1 cellular context compared by ENCODE assay signal in genomic region chr21:31098576-31099005, GRCh38.
TF ChIP-seq lines count a peak whose summit lies in the region.

No MANE protein-coding gene starts in this region.

TF ChIP-seq in HepG2, 621 proteins besides CTCF, POLR2A, EP300 and RAD21 (continued from another document):
- TF ChIP-seq PRDM10 (CRISPR knock-in tag; IDR thresholded peaks at IDR 0.05; ENCODE audit: low read depth) (no peak), ZFX (CRISPR knock-in tag; IDR thresholded peaks at IDR 0.05; ENCODE audit: low read depth) (no peak), GLI4 (CRISPR knock-in tag; IDR thresholded peaks at IDR 0.05; ENCODE audit: borderline replicate concordance) (no peak), ZNF615 (CRISPR knock-in tag; IDR thresholded peaks at IDR 0.05; ENCODE audit: borderline replicate concordance) (no peak), MIER2 (CRISPR knock-in tag; IDR thresholded peaks at IDR 0.05) (no peak), AGO2 (optimal IDR thresholded peaks at IDR 0.05; ENCODE audit: low read depth, low read length) (no peak)
